Comparison of ENCODE assay signal across 11 cellular contexts in genomic region chr20:7742479-7742878, GRCh38.
DNase-seq lines count a peak whose midpoint lies in the region; ATAC-seq and TF ChIP-seq lines count a peak whose summit lies in the region.
"Had no signal": no experiment of that assay in that cellular context is flagged by ENCODE, and none has a peak within 500 bp of the region (broad histone marks: within the 10 kb centered on the region; RNA-seq: fewer than 3 reads in every experiment).

No MANE protein-coding gene starts in this region.

- no peak for ATAC-seq in gastroesophageal sphincter
- ATAC-seq in HG03460 (IDR thresholded peaks at IDR 0.05; ENCODE audit: unreplicated experiment): no peak

- peaks cover 20% of the 10 kb centered on the region for H3K9me3 ChIP-seq in MG63
- no peaks in the 10 kb centered on the region for H3K9me3 ChIP-seq in WERI-Rb-1 (ENCODE audit: severe bottlenecking)
- H3K9me3 ChIP-seq in gastroesophageal sphincter: no peaks in the 10 kb centered on the region
- H3K9me3 ChIP-seq: BE2C had no signal

- WGBS in gastroesophageal sphincter (ENCODE audit: low coverage in 1 of 2), 2 donors: 50 to 64% methylated on average over 2 of the region's 2 CpGs

- H3K27ac ChIP-seq in WERI-Rb-1 (no peak overlapping the region), gastroesophageal sphincter (no peak overlapping the region)

- peaks cover 2% of the 10 kb centered on the region; the same call in 1 of the 2 replicates for H3K36me3 ChIP-seq in MG63
- H3K36me3 ChIP-seq in WERI-Rb-1: no peaks in the 10 kb centered on the region
- H3K36me3 ChIP-seq in gastroesophageal sphincter: no peaks in the 10 kb centered on the region
- H3K36me3 ChIP-seq: BE2C had no signal

- TF ChIP-seq EP300 in gastroesophageal sphincter (IDR thresholded peaks at IDR 0.05): no peak

- DNase-seq in COR-L47 (lab: John Stamatoyannopoulos, UW) (peak; percentile 26), MG63 (peak; percentile 87), WERI-Rb-1 (peak; percentile 16), hepatic stellate cell (ENCODE audit: low spot score) (peak; percentile 14), NK-92 (lab: John Stamatoyannopoulos, UW; ENCODE audit: unreplicated experiment) (no peak)
- DNase-seq in stimulated activated CD4-positive, alpha-beta T cell treated with anti-CD3 and anti-CD28 coated beads, Interleukin-4, amount 100 ng/mL, for 1 hour: no peak
- DNase-seq: BE2C, endodermal cell, NCI-H1436 treated with DMSO at 0.1 percent for 48 hours had no signal

- TF ChIP-seq CTCF in WERI-Rb-1 (IDR thresholded peaks at IDR 0.05; ENCODE audit: low read depth, low read length): no peak
- no peak for TF ChIP-seq CTCF in gastroesophageal sphincter (IDR thresholded peaks at IDR 0.05)

- H3K4me3 ChIP-seq in MG63 (no peak overlapping the region), WERI-Rb-1 (ENCODE audit: low read depth, low read length) (no peak overlapping the region), gastroesophageal sphincter (no peak overlapping the region)

- TF ChIP-seq POLR2A in gastroesophageal sphincter (IDR thresholded peaks at IDR 0.05): no peak

- H3K27me3 ChIP-seq in MG63 (no peaks in the 10 kb centered on the region), WERI-Rb-1 (ENCODE audit: insufficient read depth, low read depth, severe bottlenecking) (no peaks in the 10 kb centered on the region), gastroesophageal sphincter (no peaks in the 10 kb centered on the region)
- H3K27me3 ChIP-seq: BE2C had no signal

- no peaks in the 10 kb centered on the region for H3K4me1 ChIP-seq in gastroesophageal sphincter
- H3K4me1 ChIP-seq: BE2C had no signal

Comparison
In these comparisons a context has a peak if more than half of its experiments do, and no peak if none do; other contexts are left out.
1. DNase-seq: peak in COR-L47 (single experiment), MG63 (single experiment), WERI-Rb-1 (single experiment) and hepatic stellate cell (single experiment); none in stimulated activated CD4-positive, alpha-beta T cell treated with anti-CD3 and anti-CD28 coated beads, Interleukin-4, amount 100 ng/mL, for 1 hour (single experiment) and NK-92 (single experiment).